ENCODE assay signal across 8 cellular contexts in genomic region chr12:70242695-70243509, GRCh38. TPM values are rescaled to one million over a fixed set of nuclear protein-coding genes. Genes with fewer than 3 reads are reported as not detected.
DNase-seq lines count a peak whose midpoint lies in the region; ATAC-seq and TF ChIP-seq lines count a peak whose summit lies in the region.

TSS of gene CNOT2 (plus strand) at chr12:70243433. CDS start at chr12:70278227, 34,794 bp downstream.

- no peak for TF ChIP-seq CTCF in left lung (IDR thresholded peaks at IDR 0.05)

- H3K27me3 ChIP-seq in BLaER1 treated with 17β-estradiol and CSF1 and Interleukin-3, amounts not matched to agents 10 nM and 100 nM: no peaks in the 10 kb centered on the region
- H3K27me3 ChIP-seq in left lung: no peaks in the 10 kb centered on the region

- H4K20me1 ChIP-seq in BLaER1 treated with 17β-estradiol and CSF1 and Interleukin-3, amounts not matched to agents 10 nM and 100 nM: peaks cover 26 to 43% (median 42%) of the 10 kb centered on the region in 11 experiments; a peak in 21 of 22 replicates

- peak within 1 kb of the TSS; percentile 97 to 99 (median 98) for H3K27ac ChIP-seq in BLaER1 treated with 17β-estradiol and CSF1 and Interleukin-3, amounts not matched to agents 10 nM and 100 nM
- peak within 1 kb of the TSS; percentile 98 to 99 for H3K27ac ChIP-seq in left lung

- peaks cover 26 to 63% (median 38%) of the 10 kb centered on the region in 11 experiments for H3K36me3 ChIP-seq in BLaER1 treated with 17β-estradiol and CSF1 and Interleukin-3, amounts not matched to agents 10 nM and 100 nM
- H3K36me3 ChIP-seq in left lung: peaks cover 0 to 21% of the 10 kb centered on the region in 2 donors

- no peaks in the 10 kb centered on the region for H3K9me3 ChIP-seq in BLaER1 treated with 17β-estradiol and CSF1 and Interleukin-3, amounts not matched to agents 10 nM and 100 nM (replicated peaks in 1 of 11)
- no peaks in the 10 kb centered on the region for H3K9me3 ChIP-seq in left lung

- DNase-seq in NCI-H69 (lab: John Stamatoyannopoulos, UW): peak; percentile 91
- peak; percentile 89 for DNase-seq in activated CD4-positive, alpha-beta T cell treated with anti-CD3 and anti-CD28 coated beads, Interleukin-2, amount 50 U/mL, for 1 hour
- peak; percentile 88 for DNase-seq in dedifferentiated amniotic fluid mesenchymal stem cell (ENCODE audit: extremely low spot score)
- DNase-seq in left lung: peak; percentile 90 to 95
- DNase-seq in stimulated activated CD4-positive, alpha-beta T cell treated with anti-CD3 and anti-CD28 coated beads, Interleukin-2, amount 100 ng/mL, for 4 hours (ENCODE audit: low read depth): peak; percentile 87

- H3K4me2 ChIP-seq in BLaER1 treated with 17β-estradiol and CSF1 and Interleukin-3, amounts not matched to agents 10 nM and 100 nM: peak within 1 kb of the TSS; percentile 78 to 96 (median 89)

- H3K4me3 ChIP-seq in BLaER1 treated with 17β-estradiol and CSF1 and Interleukin-3, amounts not matched to agents 10 nM and 100 nM: peak within 1 kb of the TSS; percentile 93 to 98 (median 96)
- peak within 1 kb of the TSS; percentile 71 to 88 for H3K4me3 ChIP-seq in left lung

- ATAC-seq in GM19328 (IDR thresholded peaks at IDR 0.05; ENCODE audit: unreplicated experiment) (peak; percentile 68), HG03469 (IDR thresholded peaks at IDR 0.05; ENCODE audit: unreplicated experiment) (peak; percentile 58), left lung (peak; percentile 97)

- peaks cover 42 to 63% (median 56%) of the 10 kb centered on the region in 10 experiments for H3K4me1 ChIP-seq in BLaER1 treated with 17β-estradiol and CSF1 and Interleukin-3, amounts not matched to agents 10 nM and 100 nM
- peaks cover 15 to 60% of the 10 kb centered on the region in 2 donors for H3K4me1 ChIP-seq in left lung

- peak within 1 kb of the TSS; percentile 94 to 99 (median 97) for H3K9ac ChIP-seq in BLaER1 treated with 17β-estradiol and CSF1 and Interleukin-3, amounts not matched to agents 10 nM and 100 nM

- intact Hi-C loops in left lung (cut with DNase I): no loop called here

RNA-seq across cellular contexts. Expression of gene CNOT2, which starts in this region (rescaled TPM):
- total RNA-seq in left lung: 10 to 100 TPM; 52.3 to 62.4 TPM

Comparison
In these comparisons a context has a peak if more than half of its experiments do, and no peak if none do; other contexts are left out.
1. Peak in every context shown above with its lines: DNase-seq, ATAC-seq, H3K4me3 ChIP-seq and H3K27ac ChIP-seq.